In genomic region chr7:617614-618538, GRCh38 we compare ENCODE assay signal across 10 cellular contexts.
A peak's percentile ranks its signal among the peaks of the same experiment; 100 is the strongest.
DNase-seq lines count a peak whose midpoint lies in the region; ATAC-seq and TF ChIP-seq lines count a peak whose summit lies in the region.
"Had no signal": no experiment of that assay in that cellular context is flagged by ENCODE, and none has a peak within 500 bp of the region (broad histone marks: within the 10 kb centered on the region; RNA-seq: fewer than 3 reads in every experiment).

No MANE protein-coding gene starts in this region.

- DNase-seq in activated CD4-positive, alpha-beta T cell treated with anti-CD3 and anti-CD28 coated beads for 36 hours, result peak; percentile 68
- no peak for DNase-seq in activated CD4-positive, alpha-beta T cell treated with anti-CD3 and anti-CD28 coated beads, Interleukin-2, amount 50 U/mL, for 4 hours
- no peak for DNase-seq in WTC11 (ENCODE audit: low spot score)
- DNase-seq in stimulated activated CD8-positive, alpha-beta memory T cell treated with anti-CD3 and anti-CD28 coated beads, Interleukin-4, amount 100 ng/mL, for 48 hours, result peak; percentile 63
- DNase-seq in middle frontal gyrus (ENCODE audit: extremely low spot score, low spot score), result no peak
- DNase-seq: foreskin keratinocyte had no signal

- H3K9me3 ChIP-seq in esophagus (ENCODE audit: control insufficient read depth in 2 of 2, insufficient read depth in 1 of 2, low read depth in 1 of 2, low read length in 1 of 2), result no peaks in the 10 kb centered on the region

- no peak for TF ChIP-seq CTCF in WTC11 (IDR thresholded peaks at IDR 0.05)

- H3K27ac Mint-ChIP-seq in activated CD4-positive, alpha-beta T cell treated with anti-CD3 and anti-CD28 coated beads for 36 hours, result peak overlapping the region; percentile 100
- peak overlapping the region; percentile 76 for H3K27ac Mint-ChIP-seq in WTC11

- 79 to 85% methylated on average over 22 to 23 of the region's 23 CpGs for WGBS in esophagus, 2 donors

- intact Hi-C loops in activated CD4-positive, alpha-beta T cell treated with anti-CD3 and anti-CD28 coated beads for 36 hours (cut with DNase I, micrococcal nuclease), result loop anchor here (1.0 to 2.0 kb wide), 2 partner anchors 13 to 14 kb away; no protein-coding TSS in a partner anchor

- peaks cover 66% of the 10 kb centered on the region for H3K4me1 Mint-ChIP-seq in activated CD4-positive, alpha-beta T cell treated with anti-CD3 and anti-CD28 coated beads for 36 hours
- peaks cover 25% of the 10 kb centered on the region for H3K4me1 Mint-ChIP-seq in WTC11

- H3K9me3 Mint-ChIP-seq in activated CD4-positive, alpha-beta T cell treated with anti-CD3 and anti-CD28 coated beads for 36 hours (ENCODE audit: low read depth), result peaks cover 25% of the 10 kb centered on the region
- peaks cover 16% of the 10 kb centered on the region for H3K9me3 Mint-ChIP-seq in WTC11

- H3K27me3 ChIP-seq in esophagus (ENCODE audit: control insufficient read depth in 1 of 2, insufficient read depth in 2 of 2, low read length in 2 of 2), result no peaks in the 10 kb centered on the region
- H3K27me3 ChIP-seq: foreskin keratinocyte had no signal

- peak overlapping the region; percentile 75 for H3K4me3 Mint-ChIP-seq in activated CD4-positive, alpha-beta T cell treated with anti-CD3 and anti-CD28 coated beads for 36 hours
- H3K4me3 Mint-ChIP-seq in WTC11, result no peak overlapping the region

- peak overlapping the region; percentile 37 to 56 for H3K27ac ChIP-seq in esophagus (ENCODE audit: low read depth in 2 of 2, low read length in 1 of 2)
- H3K27ac ChIP-seq: 22Rv1, foreskin keratinocyte had no signal

- no peaks in the 10 kb centered on the region for H3K36me3 ChIP-seq in esophagus (ENCODE audit: control insufficient read depth in 2 of 2, insufficient read depth in 2 of 2, low read length in 1 of 2)

- CTCF ChIA-PET in activated CD4-positive, alpha-beta T cell treated with anti-CD3 and anti-CD28 coated beads for 36 hours (lab: Charles Lee), result interaction anchor here (0.7 to 1.6 kb wide), 3 partner anchors 8 to 33 kb away, joined by 3 to 7 read pairs (median 6); no protein-coding TSS in a partner anchor
- CTCF ChIA-PET in WTC11 (lab: Charles Lee), result interaction anchor here (1.4 to 1.5 kb wide), 2 partner anchors 19 to 296 kb away, joined by 3 read pairs; no protein-coding TSS in a partner anchor

- H3K27me3 Mint-ChIP-seq in activated CD4-positive, alpha-beta T cell treated with anti-CD3 and anti-CD28 coated beads for 36 hours, result no peaks in the 10 kb centered on the region
- no peaks in the 10 kb centered on the region for H3K27me3 Mint-ChIP-seq in WTC11 (ENCODE audit: low read depth)

- H3K4me1 ChIP-seq in esophagus (ENCODE audit: control insufficient read depth in 2 of 2, insufficient read depth in 2 of 2, low read length in 1 of 2), result peaks cover 3 to 10% of the 10 kb centered on the region in 2 donors
- H3K4me1 ChIP-seq: foreskin keratinocyte had no signal

- POLR2A ChIA-PET in activated CD4-positive, alpha-beta T cell treated with anti-CD3 and anti-CD28 coated beads for 36 hours (lab: Charles Lee), result interaction anchor here (0.8 to 1.7 kb wide), 2 partner anchors 13 to 16 kb away, joined by 3 to 5 read pairs; no protein-coding TSS in a partner anchor
- POLR2A ChIA-PET in WTC11 (lab: Charles Lee), result no interaction called here

- H3K36me3 Mint-ChIP-seq in activated CD4-positive, alpha-beta T cell treated with anti-CD3 and anti-CD28 coated beads for 36 hours (ENCODE audit: low read depth), result peaks cover 43% of the 10 kb centered on the region
- peaks cover 19% of the 10 kb centered on the region for H3K36me3 Mint-ChIP-seq in WTC11

- peak; percentile 51 for ATAC-seq in activated CD4-positive, alpha-beta T cell treated with anti-CD3 and anti-CD28 coated beads for 36 hours
- ATAC-seq in WTC11, result no peak
- ATAC-seq in HG03280 (IDR thresholded peaks at IDR 0.05; ENCODE audit: unreplicated experiment), result no peak
- no peak for ATAC-seq in HG02981 (IDR thresholded peaks at IDR 0.05; ENCODE audit: unreplicated experiment)
- ATAC-seq: foreskin keratinocyte had no signal

- no peak overlapping the region for H3K4me3 ChIP-seq in esophagus (ENCODE audit: low read depth in 1 of 2, low read length in 2 of 2)

TF ChIP-seq in WTC11, 78 proteins besides CTCF, POLR2A, EP300 and RAD21 (continues in another document):
- TF ChIP-seq ESRRA (CRISPR knock-in tag; IDR thresholded peaks at IDR 0.05; ENCODE audit: borderline replicate concordance), result no peak
- TF ChIP-seq ZBTB43 (CRISPR knock-in tag; IDR thresholded peaks at IDR 0.05), result no peak
- no peak for TF ChIP-seq FOXK1 (CRISPR knock-in tag; IDR thresholded peaks at IDR 0.05)
- TF ChIP-seq, protein P1, sequence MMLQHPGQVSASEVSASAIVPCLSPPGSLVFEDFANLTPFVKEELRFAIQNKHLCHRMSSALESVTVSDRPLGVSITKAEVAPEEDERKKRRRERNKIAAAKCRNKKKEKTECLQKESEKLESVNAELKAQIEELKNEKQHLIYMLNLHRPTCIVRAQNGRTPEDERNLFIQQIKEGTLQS (CRISPR knock-in tag; conservative IDR thresholded peaks at IDR 0.05), result no peak
- TF ChIP-seq CBFB (CRISPR knock-in tag; IDR thresholded peaks at IDR 0.05; ENCODE audit: low read depth), result no peak
- no peak for TF ChIP-seq AR (CRISPR knock-in tag; IDR thresholded peaks at IDR 0.05)
- TF ChIP-seq, protein P2, sequence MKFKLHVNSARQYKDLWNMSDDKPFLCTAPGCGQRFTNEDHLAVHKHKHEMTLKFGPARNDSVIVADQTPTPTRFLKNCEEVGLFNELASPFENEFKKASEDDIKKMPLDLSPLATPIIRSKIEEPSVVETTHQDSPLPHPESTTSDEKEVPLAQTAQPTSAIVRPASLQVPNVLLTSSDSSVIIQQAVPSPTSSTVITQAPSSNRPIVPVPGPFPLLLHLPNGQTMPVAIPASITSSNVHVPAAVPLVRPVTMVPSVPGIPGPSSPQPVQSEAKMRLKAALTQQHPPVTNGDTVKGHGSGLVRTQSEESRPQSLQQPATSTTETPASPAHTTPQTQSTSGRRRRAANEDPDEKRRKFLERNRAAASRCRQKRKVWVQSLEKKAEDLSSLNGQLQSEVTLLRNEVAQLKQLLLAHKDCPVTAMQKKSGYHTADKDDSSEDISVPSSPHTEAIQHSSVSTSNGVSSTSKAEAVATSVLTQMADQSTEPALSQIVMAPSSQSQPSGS (CRISPR knock-in tag; IDR thresholded peaks at IDR 0.05; ENCODE audit: borderline replicate concordance, low read depth), result no peak
- no peak for TF ChIP-seq JAZF1 (CRISPR knock-in tag; IDR thresholded peaks at IDR 0.05)
- TF ChIP-seq RORB (CRISPR knock-in tag; IDR thresholded peaks at IDR 0.05), result no peak
- TF ChIP-seq E2F5 (CRISPR knock-in tag; IDR thresholded peaks at IDR 0.05), result no peak
- TF ChIP-seq TEAD4 (CRISPR knock-in tag; IDR thresholded peaks at IDR 0.05), result no peak
- TF ChIP-seq FOXP1 (CRISPR knock-in tag; IDR thresholded peaks at IDR 0.05; ENCODE audit: borderline replicate concordance), result no peak
- TF ChIP-seq, protein P3, sequence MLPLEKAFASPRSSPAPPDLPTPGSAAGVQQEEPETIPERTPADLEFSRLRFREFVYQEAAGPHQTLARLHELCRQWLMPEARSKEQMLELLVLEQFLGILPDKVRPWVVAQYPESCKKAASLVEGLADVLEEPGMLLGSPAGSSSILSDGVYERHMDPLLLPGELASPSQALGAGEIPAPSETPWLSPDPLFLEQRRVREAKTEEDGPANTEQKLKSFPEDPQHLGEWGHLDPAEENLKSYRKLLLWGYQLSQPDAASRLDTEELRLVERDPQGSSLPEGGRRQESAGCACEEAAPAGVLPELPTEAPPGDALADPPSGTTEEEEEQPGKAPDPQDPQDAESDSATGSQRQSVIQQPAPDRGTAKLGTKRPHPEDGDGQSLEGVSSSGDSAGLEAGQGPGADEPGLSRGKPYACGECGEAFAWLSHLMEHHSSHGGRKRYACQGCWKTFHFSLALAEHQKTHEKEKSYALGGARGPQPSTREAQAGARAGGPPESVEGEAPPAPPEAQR (CRISPR knock-in tag; IDR thresholded peaks at IDR 0.05), result no peak
- TF ChIP-seq SP1 (CRISPR knock-in tag; conservative IDR thresholded peaks at IDR 0.05), result no peak

Comparison
In these comparisons a context has a peak if more than half of its experiments do, and no peak if none do; other contexts are left out.
1. DNase-seq: peak in activated CD4-positive, alpha-beta T cell treated with anti-CD3 and anti-CD28 coated beads for 36 hours (single experiment) and stimulated activated CD8-positive, alpha-beta memory T cell treated with anti-CD3 and anti-CD28 coated beads, Interleukin-4, amount 100 ng/mL, for 48 hours (single experiment); none in activated CD4-positive, alpha-beta T cell treated with anti-CD3 and anti-CD28 coated beads, Interleukin-2, amount 50 U/mL, for 4 hours (0 of 2), WTC11 (single experiment) and middle frontal gyrus (single experiment).